ENCODE assay signal across 1 cellular context in the genomic region with DNA sequence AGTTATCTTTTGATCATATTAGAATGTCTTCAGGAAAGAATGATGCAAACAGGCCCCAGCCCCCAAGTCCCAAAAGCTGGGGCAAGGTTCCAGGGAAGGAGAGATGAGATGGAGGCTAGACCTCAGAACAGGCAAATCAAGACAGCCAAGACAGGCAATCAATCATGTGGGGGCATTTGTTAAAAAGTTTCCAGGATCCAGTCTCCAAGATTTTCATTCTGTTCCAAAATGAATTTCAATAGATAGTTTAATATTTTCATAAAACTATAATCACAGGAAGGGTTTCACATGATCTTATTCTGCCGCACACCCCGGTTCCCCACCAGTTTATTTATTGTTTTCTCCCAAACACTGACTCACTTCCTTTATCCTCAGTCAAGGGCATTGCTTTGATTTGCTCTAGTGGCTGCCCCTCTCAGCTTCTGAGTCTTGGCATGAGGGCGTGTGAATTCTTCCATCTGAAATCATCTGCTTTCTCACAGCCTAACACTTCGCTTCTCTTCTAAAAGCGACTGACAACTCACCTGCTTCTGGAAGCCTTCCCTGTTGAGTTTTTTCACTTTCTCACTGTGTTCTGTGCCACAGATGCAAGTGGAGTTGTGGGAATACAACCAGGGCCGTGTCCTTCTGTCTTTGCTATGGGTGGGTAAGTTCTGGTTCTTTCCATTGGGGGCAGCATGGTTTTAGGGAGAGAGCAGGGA.
TF ChIP-seq lines count a peak whose summit lies in the region.

No MANE protein-coding gene starts in this region.

TF ChIP-seq in HepG2, 621 proteins besides CTCF, POLR2A, EP300 and RAD21 (continued from another document and continues in another):
- TF ChIP-seq, protein P1, sequence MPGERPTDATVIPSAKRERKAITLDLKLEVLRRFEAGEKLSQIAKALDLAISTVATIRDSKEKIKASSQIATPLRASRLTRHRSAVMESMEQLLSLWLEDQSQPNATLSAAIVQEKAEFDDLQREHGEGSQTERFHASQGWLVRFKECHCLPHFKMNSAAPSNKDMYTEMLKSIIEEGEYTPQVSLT (CRISPR knock-in tag; IDR thresholded peaks at IDR 0.05; ENCODE audit: borderline replicate concordance, low read depth), result no peak
- TF ChIP-seq, protein P2, sequence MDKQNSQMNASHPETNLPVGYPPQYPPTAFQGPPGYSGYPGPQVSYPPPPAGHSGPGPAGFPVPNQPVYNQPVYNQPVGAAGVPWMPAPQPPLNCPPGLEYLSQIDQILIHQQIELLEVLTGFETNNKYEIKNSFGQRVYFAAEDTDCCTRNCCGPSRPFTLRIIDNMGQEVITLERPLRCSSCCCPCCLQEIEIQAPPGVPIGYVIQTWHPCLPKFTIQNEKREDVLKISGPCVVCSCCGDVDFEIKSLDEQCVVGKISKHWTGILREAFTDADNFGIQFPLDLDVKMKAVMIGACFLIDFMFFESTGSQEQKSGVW (CRISPR knock-in tag; IDR thresholded peaks at IDR 0.05; ENCODE audit: borderline replicate concordance), result no peak
- peak; percentile 69 for TF ChIP-seq ZNF501 (CRISPR knock-in tag; IDR thresholded peaks at IDR 0.05)
- TF ChIP-seq, protein P3, sequence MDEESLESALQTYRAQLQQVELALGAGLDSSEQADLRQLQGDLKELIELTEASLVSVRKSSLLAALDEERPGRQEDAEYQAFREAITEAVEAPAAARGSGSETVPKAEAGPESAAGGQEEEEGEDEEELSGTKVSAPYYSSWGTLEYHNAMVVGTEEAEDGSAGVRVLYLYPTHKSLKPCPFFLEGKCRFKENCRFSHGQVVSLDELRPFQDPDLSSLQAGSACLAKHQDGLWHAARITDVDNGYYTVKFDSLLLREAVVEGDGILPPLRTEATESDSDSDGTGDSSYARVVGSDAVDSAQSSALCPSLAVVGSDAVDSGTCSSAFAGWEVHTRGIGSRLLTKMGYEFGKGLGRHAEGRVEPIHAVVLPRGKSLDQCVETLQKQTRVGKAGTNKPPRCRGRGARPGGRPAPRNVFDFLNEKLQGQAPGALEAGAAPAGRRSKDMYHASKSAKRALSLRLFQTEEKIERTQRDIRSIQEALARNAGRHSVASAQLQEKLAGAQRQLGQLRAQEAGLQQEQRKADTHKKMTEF (CRISPR knock-in tag; IDR thresholded peaks at IDR 0.05), result peak; percentile 66
- TF ChIP-seq, protein P4, sequence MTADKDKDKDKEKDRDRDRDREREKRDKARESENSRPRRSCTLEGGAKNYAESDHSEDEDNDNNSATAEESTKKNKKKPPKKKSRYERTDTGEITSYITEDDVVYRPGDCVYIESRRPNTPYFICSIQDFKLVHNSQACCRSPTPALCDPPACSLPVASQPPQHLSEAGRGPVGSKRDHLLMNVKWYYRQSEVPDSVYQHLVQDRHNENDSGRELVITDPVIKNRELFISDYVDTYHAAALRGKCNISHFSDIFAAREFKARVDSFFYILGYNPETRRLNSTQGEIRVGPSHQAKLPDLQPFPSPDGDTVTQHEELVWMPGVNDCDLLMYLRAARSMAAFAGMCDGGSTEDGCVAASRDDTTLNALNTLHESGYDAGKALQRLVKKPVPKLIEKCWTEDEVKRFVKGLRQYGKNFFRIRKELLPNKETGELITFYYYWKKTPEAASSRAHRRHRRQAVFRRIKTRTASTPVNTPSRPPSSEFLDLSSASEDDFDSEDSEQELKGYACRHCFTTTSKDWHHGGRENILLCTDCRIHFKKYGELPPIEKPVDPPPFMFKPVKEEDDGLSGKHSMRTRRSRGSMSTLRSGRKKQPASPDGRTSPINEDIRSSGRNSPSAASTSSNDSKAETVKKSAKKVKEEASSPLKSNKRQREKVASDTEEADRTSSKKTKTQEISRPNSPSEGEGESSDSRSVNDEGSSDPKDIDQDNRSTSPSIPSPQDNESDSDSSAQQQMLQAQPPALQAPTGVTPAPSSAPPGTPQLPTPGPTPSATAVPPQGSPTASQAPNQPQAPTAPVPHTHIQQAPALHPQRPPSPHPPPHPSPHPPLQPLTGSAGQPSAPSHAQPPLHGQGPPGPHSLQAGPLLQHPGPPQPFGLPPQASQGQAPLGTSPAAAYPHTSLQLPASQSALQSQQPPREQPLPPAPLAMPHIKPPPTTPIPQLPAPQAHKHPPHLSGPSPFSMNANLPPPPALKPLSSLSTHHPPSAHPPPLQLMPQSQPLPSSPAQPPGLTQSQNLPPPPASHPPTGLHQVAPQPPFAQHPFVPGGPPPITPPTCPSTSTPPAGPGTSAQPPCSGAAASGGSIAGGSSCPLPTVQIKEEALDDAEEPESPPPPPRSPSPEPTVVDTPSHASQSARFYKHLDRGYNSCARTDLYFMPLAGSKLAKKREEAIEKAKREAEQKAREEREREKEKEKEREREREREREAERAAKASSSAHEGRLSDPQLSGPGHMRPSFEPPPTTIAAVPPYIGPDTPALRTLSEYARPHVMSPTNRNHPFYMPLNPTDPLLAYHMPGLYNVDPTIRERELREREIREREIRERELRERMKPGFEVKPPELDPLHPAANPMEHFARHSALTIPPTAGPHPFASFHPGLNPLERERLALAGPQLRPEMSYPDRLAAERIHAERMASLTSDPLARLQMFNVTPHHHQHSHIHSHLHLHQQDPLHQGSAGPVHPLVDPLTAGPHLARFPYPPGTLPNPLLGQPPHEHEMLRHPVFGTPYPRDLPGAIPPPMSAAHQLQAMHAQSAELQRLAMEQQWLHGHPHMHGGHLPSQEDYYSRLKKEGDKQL (CRISPR knock-in tag; IDR thresholded peaks at IDR 0.05; ENCODE audit: low read depth), result no peak
- no peak for TF ChIP-seq KDM6A (CRISPR knock-in tag; IDR thresholded peaks at IDR 0.05; ENCODE audit: low read depth)
- peak; percentile 90 for TF ChIP-seq GFI1 (CRISPR knock-in tag; IDR thresholded peaks at IDR 0.05; ENCODE audit: borderline replicate concordance)
- TF ChIP-seq ZNF644 (CRISPR knock-in tag; IDR thresholded peaks at IDR 0.05; ENCODE audit: low read depth), result peak; percentile 67; the same call in 1 of the 2 replicates
- TF ChIP-seq MED13 (CRISPR knock-in tag; IDR thresholded peaks at IDR 0.05), result 0 out of 2 replicates have a peak, but pooled peaks have one; percentile 10
- TF ChIP-seq, protein P5, sequence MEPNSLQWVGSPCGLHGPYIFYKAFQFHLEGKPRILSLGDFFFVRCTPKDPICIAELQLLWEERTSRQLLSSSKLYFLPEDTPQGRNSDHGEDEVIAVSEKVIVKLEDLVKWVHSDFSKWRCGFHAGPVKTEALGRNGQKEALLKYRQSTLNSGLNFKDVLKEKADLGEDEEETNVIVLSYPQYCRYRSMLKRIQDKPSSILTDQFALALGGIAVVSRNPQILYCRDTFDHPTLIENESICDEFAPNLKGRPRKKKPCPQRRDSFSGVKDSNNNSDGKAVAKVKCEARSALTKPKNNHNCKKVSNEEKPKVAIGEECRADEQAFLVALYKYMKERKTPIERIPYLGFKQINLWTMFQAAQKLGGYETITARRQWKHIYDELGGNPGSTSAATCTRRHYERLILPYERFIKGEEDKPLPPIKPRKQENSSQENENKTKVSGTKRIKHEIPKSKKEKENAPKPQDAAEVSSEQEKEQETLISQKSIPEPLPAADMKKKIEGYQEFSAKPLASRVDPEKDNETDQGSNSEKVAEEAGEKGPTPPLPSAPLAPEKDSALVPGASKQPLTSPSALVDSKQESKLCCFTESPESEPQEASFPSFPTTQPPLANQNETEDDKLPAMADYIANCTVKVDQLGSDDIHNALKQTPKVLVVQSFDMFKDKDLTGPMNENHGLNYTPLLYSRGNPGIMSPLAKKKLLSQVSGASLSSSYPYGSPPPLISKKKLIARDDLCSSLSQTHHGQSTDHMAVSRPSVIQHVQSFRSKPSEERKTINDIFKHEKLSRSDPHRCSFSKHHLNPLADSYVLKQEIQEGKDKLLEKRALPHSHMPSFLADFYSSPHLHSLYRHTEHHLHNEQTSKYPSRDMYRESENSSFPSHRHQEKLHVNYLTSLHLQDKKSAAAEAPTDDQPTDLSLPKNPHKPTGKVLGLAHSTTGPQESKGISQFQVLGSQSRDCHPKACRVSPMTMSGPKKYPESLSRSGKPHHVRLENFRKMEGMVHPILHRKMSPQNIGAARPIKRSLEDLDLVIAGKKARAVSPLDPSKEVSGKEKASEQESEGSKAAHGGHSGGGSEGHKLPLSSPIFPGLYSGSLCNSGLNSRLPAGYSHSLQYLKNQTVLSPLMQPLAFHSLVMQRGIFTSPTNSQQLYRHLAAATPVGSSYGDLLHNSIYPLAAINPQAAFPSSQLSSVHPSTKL (CRISPR knock-in tag; IDR thresholded peaks at IDR 0.05), result peak; percentile 66
- TF ChIP-seq ZNF20 (CRISPR knock-in tag; IDR thresholded peaks at IDR 0.05), result no peak
- no peak for TF ChIP-seq ZBTB20 (CRISPR knock-in tag; IDR thresholded peaks at IDR 0.05; ENCODE audit: borderline replicate concordance, low read depth)
- TF ChIP-seq MEIS1 (CRISPR knock-in tag; IDR thresholded peaks at IDR 0.05; ENCODE audit: borderline replicate concordance), result no peak
- no peak for TF ChIP-seq DR1 (CRISPR knock-in tag; IDR thresholded peaks at IDR 0.05)
- TF ChIP-seq SRF (IDR thresholded peaks at IDR 0.05; ENCODE audit: low read depth, low read length), result no peak
- TF ChIP-seq, protein P6, sequence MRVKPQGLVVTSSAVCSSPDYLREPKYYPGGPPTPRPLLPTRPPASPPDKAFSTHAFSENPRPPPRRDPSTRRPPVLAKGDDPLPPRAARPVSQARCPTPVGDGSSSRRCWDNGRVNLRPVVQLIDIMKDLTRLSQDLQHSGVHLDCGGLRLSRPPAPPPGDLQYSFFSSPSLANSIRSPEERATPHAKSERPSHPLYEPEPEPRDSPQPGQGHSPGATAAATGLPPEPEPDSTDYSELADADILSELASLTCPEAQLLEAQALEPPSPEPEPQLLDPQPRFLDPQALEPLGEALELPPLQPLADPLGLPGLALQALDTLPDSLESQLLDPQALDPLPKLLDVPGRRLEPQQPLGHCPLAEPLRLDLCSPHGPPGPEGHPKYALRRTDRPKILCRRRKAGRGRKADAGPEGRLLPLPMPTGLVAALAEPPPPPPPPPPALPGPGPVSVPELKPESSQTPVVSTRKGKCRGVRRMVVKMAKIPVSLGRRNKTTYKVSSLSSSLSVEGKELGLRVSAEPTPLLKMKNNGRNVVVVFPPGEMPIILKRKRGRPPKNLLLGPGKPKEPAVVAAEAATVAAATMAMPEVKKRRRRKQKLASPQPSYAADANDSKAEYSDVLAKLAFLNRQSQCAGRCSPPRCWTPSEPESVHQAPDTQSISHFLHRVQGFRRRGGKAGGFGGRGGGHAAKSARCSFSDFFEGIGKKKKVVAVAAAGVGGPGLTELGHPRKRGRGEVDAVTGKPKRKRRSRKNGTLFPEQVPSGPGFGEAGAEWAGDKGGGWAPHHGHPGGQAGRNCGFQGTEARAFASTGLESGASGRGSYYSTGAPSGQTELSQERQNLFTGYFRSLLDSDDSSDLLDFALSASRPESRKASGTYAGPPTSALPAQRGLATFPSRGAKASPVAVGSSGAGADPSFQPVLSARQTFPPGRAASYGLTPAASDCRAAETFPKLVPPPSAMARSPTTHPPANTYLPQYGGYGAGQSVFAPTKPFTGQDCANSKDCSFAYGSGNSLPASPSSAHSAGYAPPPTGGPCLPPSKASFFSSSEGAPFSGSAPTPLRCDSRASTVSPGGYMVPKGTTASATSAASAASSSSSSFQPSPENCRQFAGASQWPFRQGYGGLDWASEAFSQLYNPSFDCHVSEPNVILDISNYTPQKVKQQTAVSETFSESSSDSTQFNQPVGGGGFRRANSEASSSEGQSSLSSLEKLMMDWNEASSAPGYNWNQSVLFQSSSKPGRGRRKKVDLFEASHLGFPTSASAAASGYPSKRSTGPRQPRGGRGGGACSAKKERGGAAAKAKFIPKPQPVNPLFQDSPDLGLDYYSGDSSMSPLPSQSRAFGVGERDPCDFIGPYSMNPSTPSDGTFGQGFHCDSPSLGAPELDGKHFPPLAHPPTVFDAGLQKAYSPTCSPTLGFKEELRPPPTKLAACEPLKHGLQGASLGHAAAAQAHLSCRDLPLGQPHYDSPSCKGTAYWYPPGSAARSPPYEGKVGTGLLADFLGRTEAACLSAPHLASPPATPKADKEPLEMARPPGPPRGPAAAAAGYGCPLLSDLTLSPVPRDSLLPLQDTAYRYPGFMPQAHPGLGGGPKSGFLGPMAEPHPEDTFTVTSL (CRISPR knock-in tag; IDR thresholded peaks at IDR 0.05; ENCODE audit: borderline replicate concordance), result no peak
- no peak for TF ChIP-seq ZNF44 (CRISPR knock-in tag; IDR thresholded peaks at IDR 0.05)
- 0 out of 2 replicates have a peak, but pooled peaks have one; percentile 61 for TF ChIP-seq CCDC6 (CRISPR knock-in tag; IDR thresholded peaks at IDR 0.05)
- TF ChIP-seq ASH2L (IDR thresholded peaks at IDR 0.05; ENCODE audit: insufficient read length, low read depth, low read length), result no peak
- TF ChIP-seq, protein P7, sequence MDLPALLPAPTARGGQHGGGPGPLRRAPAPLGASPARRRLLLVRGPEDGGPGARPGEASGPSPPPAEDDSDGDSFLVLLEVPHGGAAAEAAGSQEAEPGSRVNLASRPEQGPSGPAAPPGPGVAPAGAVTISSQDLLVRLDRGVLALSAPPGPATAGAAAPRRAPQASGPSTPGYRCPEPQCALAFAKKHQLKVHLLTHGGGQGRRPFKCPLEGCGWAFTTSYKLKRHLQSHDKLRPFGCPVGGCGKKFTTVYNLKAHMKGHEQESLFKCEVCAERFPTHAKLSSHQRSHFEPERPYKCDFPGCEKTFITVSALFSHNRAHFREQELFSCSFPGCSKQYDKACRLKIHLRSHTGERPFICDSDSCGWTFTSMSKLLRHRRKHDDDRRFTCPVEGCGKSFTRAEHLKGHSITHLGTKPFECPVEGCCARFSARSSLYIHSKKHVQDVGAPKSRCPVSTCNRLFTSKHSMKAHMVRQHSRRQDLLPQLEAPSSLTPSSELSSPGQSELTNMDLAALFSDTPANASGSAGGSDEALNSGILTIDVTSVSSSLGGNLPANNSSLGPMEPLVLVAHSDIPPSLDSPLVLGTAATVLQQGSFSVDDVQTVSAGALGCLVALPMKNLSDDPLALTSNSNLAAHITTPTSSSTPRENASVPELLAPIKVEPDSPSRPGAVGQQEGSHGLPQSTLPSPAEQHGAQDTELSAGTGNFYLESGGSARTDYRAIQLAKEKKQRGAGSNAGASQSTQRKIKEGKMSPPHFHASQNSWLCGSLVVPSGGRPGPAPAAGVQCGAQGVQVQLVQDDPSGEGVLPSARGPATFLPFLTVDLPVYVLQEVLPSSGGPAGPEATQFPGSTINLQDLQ (CRISPR knock-in tag; IDR thresholded peaks at IDR 0.05), result no peak
- no peak for TF ChIP-seq HOXA3 (CRISPR knock-in tag; IDR thresholded peaks at IDR 0.05)
- no peak for TF ChIP-seq SMARCE1 (IDR thresholded peaks at IDR 0.05; ENCODE audit: borderline replicate concordance)
- TF ChIP-seq NFE2L2 (IDR thresholded peaks at IDR 0.05; ENCODE audit: low read length), result no peak
- TF ChIP-seq, protein P8, sequence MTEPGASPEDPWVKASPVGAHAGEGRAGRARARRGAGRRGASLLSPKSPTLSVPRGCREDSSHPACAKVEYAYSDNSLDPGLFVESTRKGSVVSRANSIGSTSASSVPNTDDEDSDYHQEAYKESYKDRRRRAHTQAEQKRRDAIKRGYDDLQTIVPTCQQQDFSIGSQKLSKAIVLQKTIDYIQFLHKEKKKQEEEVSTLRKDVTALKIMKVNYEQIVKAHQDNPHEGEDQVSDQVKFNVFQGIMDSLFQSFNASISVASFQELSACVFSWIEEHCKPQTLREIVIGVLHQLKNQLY (CRISPR knock-in tag; IDR thresholded peaks at IDR 0.05), result no peak; the same call in 1 of the 2 replicates
- no peak for TF ChIP-seq NRL (CRISPR knock-in tag; IDR thresholded peaks at IDR 0.05; ENCODE audit: borderline replicate concordance)
- TF ChIP-seq, protein P9, sequence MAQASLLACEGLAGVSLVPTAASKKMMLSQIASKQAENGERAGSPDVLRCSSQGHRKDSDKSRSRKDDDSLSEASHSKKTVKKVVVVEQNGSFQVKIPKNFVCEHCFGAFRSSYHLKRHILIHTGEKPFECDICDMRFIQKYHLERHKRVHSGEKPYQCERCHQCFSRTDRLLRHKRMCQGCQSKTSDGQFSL (CRISPR knock-in tag; IDR thresholded peaks at IDR 0.05), result no peak
- TF ChIP-seq, protein P10, sequence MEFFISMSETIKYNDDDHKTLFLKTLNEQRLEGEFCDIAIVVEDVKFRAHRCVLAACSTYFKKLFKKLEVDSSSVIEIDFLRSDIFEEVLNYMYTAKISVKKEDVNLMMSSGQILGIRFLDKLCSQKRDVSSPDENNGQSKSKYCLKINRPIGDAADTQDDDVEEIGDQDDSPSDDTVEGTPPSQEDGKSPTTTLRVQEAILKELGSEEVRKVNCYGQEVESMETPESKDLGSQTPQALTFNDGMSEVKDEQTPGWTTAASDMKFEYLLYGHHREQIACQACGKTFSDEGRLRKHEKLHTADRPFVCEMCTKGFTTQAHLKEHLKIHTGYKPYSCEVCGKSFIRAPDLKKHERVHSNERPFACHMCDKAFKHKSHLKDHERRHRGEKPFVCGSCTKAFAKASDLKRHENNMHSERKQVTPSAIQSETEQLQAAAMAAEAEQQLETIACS (CRISPR knock-in tag; IDR thresholded peaks at IDR 0.05), result no peak
